ENCODE assay signal across 10 cellular contexts in the genomic region with DNA sequence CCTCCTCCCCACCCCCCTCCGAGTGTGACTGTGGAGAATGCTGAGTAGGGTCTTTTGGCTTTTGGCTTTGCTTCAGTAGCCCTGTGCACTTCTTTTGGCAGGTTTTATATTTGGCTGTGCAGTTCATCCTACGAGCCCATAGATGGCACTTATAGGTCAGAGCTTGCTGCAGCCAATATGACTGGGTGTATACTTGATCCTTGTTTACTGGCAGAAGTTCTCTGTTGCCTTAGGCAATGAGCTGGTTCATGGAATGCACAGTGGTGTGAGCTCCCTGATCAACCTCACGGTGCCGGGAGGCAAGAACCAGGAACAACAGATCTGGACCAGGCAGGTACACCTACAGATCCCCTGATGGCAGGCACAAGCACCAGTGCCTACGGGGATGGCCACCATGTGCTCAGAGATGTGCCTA.
DNase-seq lines count a peak whose midpoint lies in the region; ATAC-seq, FAIRE-seq and TF ChIP-seq lines count a peak whose summit lies in the region.
"Had no signal": no experiment of that assay in that cellular context is flagged by ENCODE, and none has a peak within 500 bp of the region (broad histone marks: within the 10 kb centered on the region; RNA-seq: fewer than 3 reads in every experiment).

No MANE protein-coding gene starts in this region.

- peak; percentile 47 for ATAC-seq in GM19351 (IDR thresholded peaks at IDR 0.05; ENCODE audit: unreplicated experiment)
- ATAC-seq: stimulated activated naive CD8-positive, alpha-beta T cell treated with anti-CD3 and anti-CD28 coated beads, Interleukin-15, amount 100 ng/mL, for 72 hours had no signal

- no peaks in the 10 kb centered on the region for H3K4me1 ChIP-seq in tibial artery

- peak; percentile 78 for TF ChIP-seq CTCF in bronchial epithelial cell (IDR thresholded peaks at IDR 0.05; ENCODE audit: insufficient read depth, low read length, severe bottlenecking)
- no peak for TF ChIP-seq CTCF in tibial artery (IDR thresholded peaks at IDR 0.05)

- FAIRE-seq in bronchial epithelial cell (lab: Jason Lieb, UNC), result peak; percentile 43

- no peak overlapping the region for H3K4me3 ChIP-seq in bronchial epithelial cell (ENCODE audit: low read depth, low read length)
- no peak overlapping the region for H3K4me3 ChIP-seq in tibial artery
- H3K4me3 ChIP-seq: SK-N-MC had no signal

- no peak overlapping the region for H3K27ac ChIP-seq in tibial artery
- H3K27ac ChIP-seq: SK-N-MC had no signal

- H3K36me3 ChIP-seq in bronchial epithelial cell (ENCODE audit: control insufficient read depth, insufficient read depth, low read length) (no peaks in the 10 kb centered on the region), tibial artery (peaks cover 8 to 19% (median 17%) of the 10 kb centered on the region in 3 donors)

- H3K27me3 ChIP-seq in bronchial epithelial cell (ENCODE audit: control insufficient read depth, insufficient read depth, low read length), result no peaks in the 10 kb centered on the region
- H3K27me3 ChIP-seq in tibial artery, result no peaks in the 10 kb centered on the region

- peak; percentile 30 for DNase-seq in NCI-H2171 (lab: John Stamatoyannopoulos, UW)
- DNase-seq in bronchial epithelial cell (ENCODE audit: low read depth), result peak; percentile 73
- DNase-seq in non-pigmented ciliary epithelial cell (ENCODE audit: low read depth), result peak; percentile 8
- DNase-seq in activated CD4-positive, CD25-positive, alpha-beta regulatory T cell (lab: John Stamatoyannopoulos, UW), result no peak
- DNase-seq in tibial artery, result no peak
- DNase-seq in effector CD8-positive, alpha-beta T cell (lab: John Stamatoyannopoulos, UW), result no peak
- DNase-seq in superior temporal gyrus (ENCODE audit: extremely low spot score), result no peak
- DNase-seq: stimulated activated naive CD8-positive, alpha-beta T cell treated with anti-CD3 and anti-CD28 coated beads, Interleukin-15, amount 100 ng/mL, for 72 hours had no signal

- intact Hi-C loops in tibial artery (cut with DNase I; ENCODE audit: low total_unique reads), result no loop called here

- H3K9me3 ChIP-seq in tibial artery, result peaks cover 0 to 47% (median 27%) of the 10 kb centered on the region in 3 donors

Comparison
In these comparisons a context has a peak if more than half of its experiments do, and no peak if none do; other contexts are left out.
1. DNase-seq: peak in NCI-H2171 (single experiment), bronchial epithelial cell (single experiment) and non-pigmented ciliary epithelial cell (single experiment); none in activated CD4-positive, CD25-positive, alpha-beta regulatory T cell (0 of 4), tibial artery (0 of 2), effector CD8-positive, alpha-beta T cell (single experiment) and superior temporal gyrus (single experiment).